ENCODE assay signal across 10 cellular contexts in the genomic region with DNA sequence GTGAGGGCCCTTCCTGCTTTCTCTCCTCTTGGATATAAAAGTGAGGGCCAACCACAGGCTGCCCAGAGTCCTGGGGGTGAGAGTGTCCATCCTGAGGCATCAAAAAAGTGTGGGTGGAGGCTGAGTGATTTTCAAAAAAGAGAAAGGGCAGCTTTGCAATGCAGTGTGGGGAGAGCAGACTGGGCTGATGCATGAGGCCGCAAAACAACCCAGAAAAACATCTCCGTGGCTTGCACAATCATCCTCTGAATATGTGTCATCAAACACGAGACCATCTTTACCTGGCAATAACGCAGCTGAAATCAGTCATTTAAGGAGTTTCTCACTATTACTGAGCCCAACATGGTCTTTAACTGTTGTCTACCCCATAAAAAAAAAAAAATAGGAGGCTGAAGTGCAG.
DNase-seq lines count a peak whose midpoint lies in the region; ATAC-seq and TF ChIP-seq lines count a peak whose summit lies in the region.
"Had no signal": no experiment of that assay in that cellular context is flagged by ENCODE, and none has a peak within 500 bp of the region (broad histone marks: within the 10 kb centered on the region; RNA-seq: fewer than 3 reads in every experiment).

No MANE protein-coding gene starts in this region.

- H3K4me3 ChIP-seq in GM12864 (ENCODE audit: low read depth, low read length) (no peak overlapping the region), foreskin fibroblast (ENCODE audit: low read depth in 1 of 2, low read length in 2 of 2) (no peak overlapping the region)
- H3K4me3 ChIP-seq: ascending aorta, SJCRH30 had no signal

- TF ChIP-seq CTCF in GM12864 (IDR thresholded peaks at IDR 0.05; ENCODE audit: low read depth, low read length, missing control alignments) (no peak), foreskin fibroblast (IDR thresholded peaks at IDR 0.05; ENCODE audit: low read depth, low read length) (no peak)

- ATAC-seq in GM21360 (IDR thresholded peaks at IDR 0.05; ENCODE audit: unreplicated experiment) = peak; percentile 88
- no peak for ATAC-seq in GM21390 (IDR thresholded peaks at IDR 0.05; ENCODE audit: unreplicated experiment)
- no peak for ATAC-seq in GM21515 (IDR thresholded peaks at IDR 0.05; ENCODE audit: unreplicated experiment)
- no peak for ATAC-seq in HG03196 (IDR thresholded peaks at IDR 0.05; ENCODE audit: unreplicated experiment)

- DNase-seq in GM12864 (ENCODE audit: low read depth) = peak; percentile 18
- DNase-seq in HT1080 (ENCODE audit: low read depth) = peak; percentile 57
- DNase-seq in foreskin fibroblast = peak; percentile 4 to 44
- no peak for DNase-seq in SK-N-DZ (ENCODE audit: low spot score)
- DNase-seq: SJCRH30 had no signal
